Comparison of ENCODE assay signal across 28 cellular contexts in the genomic region with DNA sequence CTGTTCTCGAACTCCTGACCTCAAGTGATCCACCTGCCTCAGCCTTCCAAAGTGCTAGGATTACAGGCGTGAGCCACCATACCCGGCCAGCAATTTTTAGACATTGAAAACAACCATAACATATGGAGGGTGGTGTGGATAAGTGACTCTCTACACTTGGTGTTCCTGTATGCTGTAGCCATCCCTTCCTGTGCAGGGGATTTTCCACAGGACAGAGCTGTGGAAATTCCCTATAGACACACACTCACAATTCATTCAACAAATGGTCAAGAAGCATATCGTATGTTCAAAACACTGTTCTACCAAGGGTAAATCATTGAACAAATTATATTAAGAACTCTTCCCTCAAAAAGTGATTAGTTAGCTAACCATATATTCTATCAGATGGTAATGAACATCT. TPM values are rescaled to one million over a fixed set of nuclear protein-coding genes. Genes with fewer than 3 reads are reported as not detected.
DNase-seq lines count a peak whose midpoint lies in the region; ATAC-seq and TF ChIP-seq lines count a peak whose summit lies in the region.
"Had no signal": no experiment of that assay in that cellular context is flagged by ENCODE, and none has a peak within 500 bp of the region (broad histone marks: within the 10 kb centered on the region; RNA-seq: fewer than 3 reads in every experiment).

No MANE protein-coding gene starts in this region.

- H3K9me3 Mint-ChIP-seq in activated CD4-positive, alpha-beta T cell treated with anti-CD3 and anti-CD28 coated beads, Interleukin-2, amount 10 ng/mL, durations not matched to agents 24 days and 14 days, result no peaks in the 10 kb centered on the region
- no peaks in the 10 kb centered on the region for H3K9me3 Mint-ChIP-seq in CD8-positive, alpha-beta memory T cell
- H3K9me3 Mint-ChIP-seq in activated naive CD8-positive, alpha-beta T cell treated with anti-CD3 and anti-CD28 coated beads, Interleukin-2, amount 10 ng/mL, durations not matched to agents 7 days and 5 days, result no peaks in the 10 kb centered on the region
- H3K9me3 Mint-ChIP-seq in naive thymus-derived CD8-positive, alpha-beta T cell, result no peaks in the 10 kb centered on the region
- H3K9me3 Mint-ChIP-seq: brain, endodermal cell had no signal

- peaks cover 88% of the 10 kb centered on the region for H3K36me3 Mint-ChIP-seq in activated CD4-positive, alpha-beta T cell treated with anti-CD3 and anti-CD28 coated beads, Interleukin-2, amount 10 ng/mL, durations not matched to agents 24 days and 14 days (ENCODE audit: low read depth)
- peaks cover 43 to 97% (median 61%) of the 10 kb centered on the region in 3 donors for H3K36me3 Mint-ChIP-seq in CD8-positive, alpha-beta memory T cell
- peaks cover 77% of the 10 kb centered on the region for H3K36me3 Mint-ChIP-seq in activated naive CD8-positive, alpha-beta T cell treated with anti-CD3 and anti-CD28 coated beads, Interleukin-2, amount 10 ng/mL, durations not matched to agents 7 days and 5 days
- H3K36me3 Mint-ChIP-seq in naive thymus-derived CD8-positive, alpha-beta T cell, result peaks cover 22 to 97% (median 77%) of the 10 kb centered on the region in 3 donors

- peaks cover 42% of the 10 kb centered on the region for H3K4me1 ChIP-seq in CD8-positive, alpha-beta memory T cell (ENCODE audit: insufficient read depth, low read length)
- peaks cover 14% of the 10 kb centered on the region for H3K4me1 ChIP-seq in prostate gland (replicated peaks)

- peaks cover 74% of the 10 kb centered on the region for H3K36me3 ChIP-seq in CD8-positive, alpha-beta memory T cell (ENCODE audit: insufficient read depth, low read length)
- peaks cover 13 to 28% of the 10 kb centered on the region in 2 donors for H3K36me3 ChIP-seq in prostate gland

- H3K27me3 ChIP-seq in CD8-positive, alpha-beta memory T cell (ENCODE audit: insufficient read depth, low read length, poor library complexity, severe bottlenecking), result no peaks in the 10 kb centered on the region
- H3K27me3 ChIP-seq in prostate gland (replicated peaks; ENCODE audit: insufficient read depth), result no peaks in the 10 kb centered on the region
- H3K27me3 ChIP-seq: stomach had no signal

- CTCF ChIA-PET in CD8-positive, alpha-beta memory T cell (lab: Charles Lee), result interaction anchor here (1.0 to 1.4 kb wide), 3 partner anchors 8 to 105 kb away, joined by 3 read pairs; no protein-coding TSS in a partner anchor

- H3K4me3 Mint-ChIP-seq in activated CD4-positive, alpha-beta T cell treated with anti-CD3 and anti-CD28 coated beads, Interleukin-2, amount 10 ng/mL, durations not matched to agents 24 days and 14 days, result no peak overlapping the region
- H3K4me3 Mint-ChIP-seq in CD8-positive, alpha-beta memory T cell, result no peak overlapping the region
- no peak overlapping the region for H3K4me3 Mint-ChIP-seq in activated naive CD8-positive, alpha-beta T cell treated with anti-CD3 and anti-CD28 coated beads, Interleukin-2, amount 10 ng/mL, durations not matched to agents 7 days and 5 days
- no peak overlapping the region for H3K4me3 Mint-ChIP-seq in naive thymus-derived CD8-positive, alpha-beta T cell
- H3K4me3 Mint-ChIP-seq: brain, endodermal cell had no signal

- POLR2A ChIA-PET in CD8-positive, alpha-beta memory T cell (lab: Charles Lee), result interaction anchor here (0.6 kb wide), 1 partner anchor 11 kb away, joined by 3 read pairs; no protein-coding TSS in a partner anchor
- POLR2A ChIA-PET in activated naive CD8-positive, alpha-beta T cell treated with anti-CD3 and anti-CD28 coated beads, Interleukin-2, amount 10 ng/mL, durations not matched to agents 7 days and 5 days (lab: Charles Lee), result interaction anchor here (0.8 kb wide), 1 partner anchor 16 kb away, joined by 3 read pairs; no protein-coding TSS in a partner anchor
- POLR2A ChIA-PET in naive thymus-derived CD8-positive, alpha-beta T cell (lab: Charles Lee), result interaction anchor here (1.5 kb wide), 2 partner anchors 10 to 58 kb away, joined by 3 to 4 read pairs; no protein-coding TSS in a partner anchor

- TF ChIP-seq POLR2A in prostate gland (IDR thresholded peaks at IDR 0.05), result no peak

- intact Hi-C loops in activated CD4-positive, alpha-beta T cell treated with anti-CD3 and anti-CD28 coated beads, Interleukin-2, amount 10 ng/mL, durations not matched to agents 24 days and 14 days (cut with micrococcal nuclease), result no loop called here
- intact Hi-C loops in prostate gland (cut with DNase I), result no loop called here

- WGBS in prostate gland, result 97% methylated on average over 4 of the region's 4 CpGs

- H3K27me3 Mint-ChIP-seq in activated CD4-positive, alpha-beta T cell treated with anti-CD3 and anti-CD28 coated beads, Interleukin-2, amount 10 ng/mL, durations not matched to agents 24 days and 14 days, result no peaks in the 10 kb centered on the region
- peaks cover 0 to 1% of the 10 kb centered on the region in 2 donors for H3K27me3 Mint-ChIP-seq in CD8-positive, alpha-beta memory T cell
- no peaks in the 10 kb centered on the region for H3K27me3 Mint-ChIP-seq in activated naive CD8-positive, alpha-beta T cell treated with anti-CD3 and anti-CD28 coated beads, Interleukin-2, amount 10 ng/mL, durations not matched to agents 7 days and 5 days
- no peaks in the 10 kb centered on the region for H3K27me3 Mint-ChIP-seq in naive thymus-derived CD8-positive, alpha-beta T cell

- H3K4me1 Mint-ChIP-seq in activated CD4-positive, alpha-beta T cell treated with anti-CD3 and anti-CD28 coated beads, Interleukin-2, amount 10 ng/mL, durations not matched to agents 24 days and 14 days, result peaks cover 53% of the 10 kb centered on the region
- H3K4me1 Mint-ChIP-seq in CD8-positive, alpha-beta memory T cell, result peaks cover 48 to 76% (median 70%) of the 10 kb centered on the region in 3 donors
- H3K4me1 Mint-ChIP-seq in activated naive CD8-positive, alpha-beta T cell treated with anti-CD3 and anti-CD28 coated beads, Interleukin-2, amount 10 ng/mL, durations not matched to agents 7 days and 5 days, result peaks cover 38% of the 10 kb centered on the region
- H3K4me1 Mint-ChIP-seq in naive thymus-derived CD8-positive, alpha-beta T cell, result peaks cover 39 to 74% (median 67%) of the 10 kb centered on the region in 4 donors

- no peak for TF ChIP-seq CTCF in prostate gland (IDR thresholded peaks at IDR 0.05)

- H3K27ac ChIP-seq in CD8-positive, alpha-beta memory T cell (ENCODE audit: low read depth, low read length), result no peak overlapping the region
- H3K27ac ChIP-seq in prostate gland, result no peak overlapping the region
- H3K27ac ChIP-seq: lower lobe of right lung, skin epidermis, stomach had no signal

- DNase-seq in activated CD4-positive, alpha-beta T cell treated with anti-CD3 and anti-CD28 coated beads, Interleukin-2, amount 10 ng/mL, durations not matched to agents 24 days and 14 days, result no peak
- no peak for DNase-seq in activated CD4-positive, alpha-beta T cell treated with anti-CD3 and anti-CD28 coated beads, Interleukin-2, amount 50 U/mL, for 48 hours
- no peak for DNase-seq in CD8-positive, alpha-beta memory T cell
- no peak for DNase-seq in activated naive CD8-positive, alpha-beta T cell treated with anti-CD3 and anti-CD28 coated beads, Interleukin-2, amount 10 ng/mL, durations not matched to agents 7 days and 5 days
- DNase-seq in naive thymus-derived CD8-positive, alpha-beta T cell, result no peak
- DNase-seq in prostate gland (ENCODE audit: low spot score), result no peak
- DNase-seq: endodermal cell; lower lobe of right lung; NCI-H1105; NCI-H2029; NCI-H345; nucleus accumbens; PC-3; Right ventricle myocardium superior; stimulated activated CD4-positive, alpha-beta T cell treated with anti-CD3 and anti-CD28 coated beads, Interleukin-2, amount 100 ng/mL, for 48 hours; stomach; trophoblast cell had no signal

- no peak for ATAC-seq in activated naive CD8-positive, alpha-beta T cell treated with anti-CD3 and anti-CD28 coated beads, Interleukin-2, amount 10 ng/mL, durations not matched to agents 7 days and 5 days (ENCODE audit: low read depth)
- no peak for ATAC-seq in naive thymus-derived CD8-positive, alpha-beta T cell
- no peak for ATAC-seq in GM21390 (IDR thresholded peaks at IDR 0.05; ENCODE audit: unreplicated experiment)
- ATAC-seq in HG03139 (IDR thresholded peaks at IDR 0.05; ENCODE audit: unreplicated experiment), result no peak
- ATAC-seq: HepG2, lower lobe of right lung, PC-3 had no signal

- no peak overlapping the region for H3K4me3 ChIP-seq in CD8-positive, alpha-beta memory T cell (ENCODE audit: low read length)
- no peak overlapping the region for H3K4me3 ChIP-seq in prostate gland
- H3K4me3 ChIP-seq: lower lobe of right lung, skin epidermis, stomach had no signal

- no peaks in the 10 kb centered on the region for H3K9me3 ChIP-seq in CD8-positive, alpha-beta memory T cell (ENCODE audit: low read length)
- H3K9me3 ChIP-seq in prostate gland, result no peaks in the 10 kb centered on the region
- H3K9me3 ChIP-seq: lower lobe of right lung, stomach had no signal

- peak overlapping the region; percentile 71 for H3K27ac Mint-ChIP-seq in activated CD4-positive, alpha-beta T cell treated with anti-CD3 and anti-CD28 coated beads, Interleukin-2, amount 10 ng/mL, durations not matched to agents 24 days and 14 days
- peak overlapping the region in 6 of 8 donors; percentile 40 to 78 (median 62) for H3K27ac Mint-ChIP-seq in CD8-positive, alpha-beta memory T cell
- H3K27ac Mint-ChIP-seq in activated naive CD8-positive, alpha-beta T cell treated with anti-CD3 and anti-CD28 coated beads, Interleukin-2, amount 10 ng/mL, durations not matched to agents 7 days and 5 days, result peak overlapping the region; percentile 5
- peak overlapping the region; percentile 13 to 76 (median 46) for H3K27ac Mint-ChIP-seq in naive thymus-derived CD8-positive, alpha-beta T cell
- H3K27ac Mint-ChIP-seq: endodermal cell had no signal

RNA-seq across cellular contexts. Expression of a gene that starts 6.3 kb away (rescaled TPM):
- 16.5 and 19.8 TPM in 2 replicates for total RNA-seq in activated CD4-positive, alpha-beta T cell treated with anti-CD3 and anti-CD28 coated beads, Interleukin-2, amount 10 ng/mL, durations not matched to agents 24 days and 14 days
- total RNA-seq in CD8-positive, alpha-beta memory T cell, result 10 to 100 TPM; 24.0 to 26.4 TPM
- polyA plus RNA-seq in CD8-positive, alpha-beta memory T cell, result 14.4 TPM
- total RNA-seq in activated naive CD8-positive, alpha-beta T cell treated with anti-CD3 and anti-CD28 coated beads, Interleukin-2, amount 10 ng/mL, durations not matched to agents 7 days and 5 days, result 10 to 100 TPM; 45.2 to 46.7 TPM
- total RNA-seq in naive thymus-derived CD8-positive, alpha-beta T cell, result 10 to 100 TPM; 59.0 to 63.6 TPM
- 10 to 100 TPM in 2 of 3 donors, 1 to 10 TPM in 1; 9.6 to 13.7 (median 11.6) TPM for polyA plus RNA-seq in naive thymus-derived CD8-positive, alpha-beta T cell
- 10 to 100 TPM; 11.5 to 24.1 TPM for total RNA-seq in prostate gland

RNA-seq across cellular contexts. Expression of a gene that starts 23.7 kb away (rescaled TPM):
- total RNA-seq in activated CD4-positive, alpha-beta T cell treated with anti-CD3 and anti-CD28 coated beads, Interleukin-2, amount 10 ng/mL, durations not matched to agents 24 days and 14 days, result 37.7 and 38.2 TPM in 2 replicates
- 10 to 100 TPM; 32.8 to 37.1 TPM for total RNA-seq in CD8-positive, alpha-beta memory T cell
- polyA plus RNA-seq in CD8-positive, alpha-beta memory T cell, result 75.5 TPM
- total RNA-seq in activated naive CD8-positive, alpha-beta T cell treated with anti-CD3 and anti-CD28 coated beads, Interleukin-2, amount 10 ng/mL, durations not matched to agents 7 days and 5 days, result 100 to 1,000 TPM; 117 to 126 TPM
- 100 to 1,000 TPM; 203 to 208 TPM for total RNA-seq in naive thymus-derived CD8-positive, alpha-beta T cell
- 10 to 100 TPM; 65.0 to 80.2 (median 79.3) TPM for polyA plus RNA-seq in naive thymus-derived CD8-positive, alpha-beta T cell
- total RNA-seq in prostate gland, result 10 to 100 TPM; 12.2 to 12.4 TPM

RNA-seq across cellular contexts. Expression of a gene that starts 36.1 kb away (rescaled TPM):
- 0.07 TPM in 1 of 2 replicates, not detected in the other for total RNA-seq in activated CD4-positive, alpha-beta T cell treated with anti-CD3 and anti-CD28 coated beads, Interleukin-2, amount 10 ng/mL, durations not matched to agents 24 days and 14 days
- under 1 TPM in 1 of 2 experiments, not detected in 1; 0.09 TPM for total RNA-seq in CD8-positive, alpha-beta memory T cell
- not detected for polyA plus RNA-seq in CD8-positive, alpha-beta memory T cell
- total RNA-seq in activated naive CD8-positive, alpha-beta T cell treated with anti-CD3 and anti-CD28 coated beads, Interleukin-2, amount 10 ng/mL, durations not matched to agents 7 days and 5 days, result under 1 TPM in 1 of 2 experiments, not detected in 1; 0.11 TPM
- not detected for total RNA-seq in naive thymus-derived CD8-positive, alpha-beta T cell
- polyA plus RNA-seq in naive thymus-derived CD8-positive, alpha-beta T cell, result not detected
- total RNA-seq in prostate gland, result under 1 TPM in 1 of 2 donors, not detected in 1; 0.23 TPM
- total RNA-seq: A172, fibroblast of lung, H4, HepG2, lower lobe of right lung, PC-3, Right ventricle myocardium superior, stomach had no signal
- polyA plus RNA-seq: adipose tissue, BJ, fibroblast of lung, keratinocyte, stomach had no signal

Comparison
In these comparisons a context has a peak if more than half of its experiments do, and no peak if none do; other contexts are left out.
1. H3K27ac Mint-ChIP-seq: peak in every context shown above with its lines; median percentile 71 in activated CD4-positive, alpha-beta T cell treated with anti-CD3 and anti-CD28 coated beads, Interleukin-2, amount 10 ng/mL, durations not matched to agents 24 days and 14 days; 62 in CD8-positive, alpha-beta memory T cell; 46 in naive thymus-derived CD8-positive, alpha-beta T cell; 5 in activated naive CD8-positive, alpha-beta T cell treated with anti-CD3 and anti-CD28 coated beads, Interleukin-2, amount 10 ng/mL, durations not matched to agents 7 days and 5 days.